ENCODE assay signal across 8 cellular contexts in genomic region chr2:201795608-201796477, GRCh38. TPM values are rescaled to one million over a fixed set of nuclear protein-coding genes. Genes with fewer than 3 reads are reported as not detected.
DNase-seq lines count a peak whose midpoint lies in the region; ATAC-seq, FAIRE-seq and TF ChIP-seq lines count a peak whose summit lies in the region.

No MANE protein-coding gene starts in this region.

- peak; percentile 86 for FAIRE-seq in K562 (lab: Jason Lieb, UNC)
- FAIRE-seq in keratinocyte (lab: Jason Lieb, UNC), result peak; percentile 83

- 20% methylated on average over 5 of the region's 5 CpGs for WGBS in K562 (ENCODE audit: insufficient coverage, low coverage, missing lambda C conversion rate)

- in situ Hi-C loops in K562 (cut with MboI), result no loop called here

- H3K4me2 ChIP-seq in K562 (ENCODE audit: insufficient read depth, low read length), result no peak overlapping the region
- no peak overlapping the region for H3K4me2 ChIP-seq in keratinocyte (ENCODE audit: control insufficient read depth, extremely low read depth, insufficient read depth, low read depth, low read length)

- CTCF ChIA-PET in K562 (lab: Yijun Ruan, JAX; ENCODE audit: low intra/inter-chr PET ratio), result interaction anchor here (1.3 kb wide), 1 partner anchor 383 kb away, joined by 4 read pairs; no protein-coding TSS in a partner anchor

- H3K4me1 ChIP-seq in K562 (replicated peaks in 1 of 2; ENCODE audit: control insufficient read depth in 2 of 2, insufficient read depth in 2 of 2, low read length in 2 of 2), result no peaks in the 10 kb centered on the region; a peak in 1 of 5 replicates
- H3K4me1 ChIP-seq in keratinocyte (ENCODE audit: control insufficient read depth, extremely low read depth, insufficient read depth, low read length), result peaks cover 21% of the 10 kb centered on the region

- TF ChIP-seq POLR2A in NB4 (IDR thresholded peaks at IDR 0.05; ENCODE audit: extremely low read depth, insufficient read length), result no peak
- TF ChIP-seq POLR2A in K562 (conservative IDR thresholded peaks at IDR 0.05), result no peak

- peak; percentile 76 for ATAC-seq in K562
- ATAC-seq in HG03439 (IDR thresholded peaks at IDR 0.05; ENCODE audit: unreplicated experiment), result no peak
- ATAC-seq in GM21515 (IDR thresholded peaks at IDR 0.05; ENCODE audit: unreplicated experiment), result no peak

- no peaks in the 10 kb centered on the region for H3K27me3 ChIP-seq in K562 (ENCODE audit: control insufficient read depth in 2 of 2, insufficient read depth in 2 of 2, low read length in 2 of 2)
- H3K27me3 ChIP-seq in keratinocyte (ENCODE audit: control insufficient read depth, extremely low read depth, insufficient read depth, low read length), result no peaks in the 10 kb centered on the region

- H3K9ac ChIP-seq in K562 (ENCODE audit: insufficient read depth in 1 of 2, low read depth in 2 of 2, low read length in 2 of 2), result no peak overlapping the region
- no peak overlapping the region for H3K9ac ChIP-seq in keratinocyte (ENCODE audit: control insufficient read depth, extremely low read depth, insufficient read depth, low read length)

- no peaks in the 10 kb centered on the region for H3K9me3 ChIP-seq in K562 (replicated peaks; ENCODE audit: control insufficient read depth, insufficient read depth, low read depth, low read length)
- no peaks in the 10 kb centered on the region for H3K9me3 ChIP-seq in keratinocyte (ENCODE audit: control insufficient read depth, low read depth, low read length)

- H3K27ac ChIP-seq in K562 (ENCODE audit: extremely low read depth, low read depth, low read length) (no peak overlapping the region), keratinocyte (ENCODE audit: control insufficient read depth, insufficient read depth, low read length) (no peak overlapping the region)

- intact Hi-C loops in K562 (cut with micrococcal nuclease), result loop anchor here (2.0 to 5.0 kb wide), 2 partner anchors 61 to 383 kb away; no protein-coding TSS in a partner anchor

- no peaks in the 10 kb centered on the region for H3K9me1 ChIP-seq in K562 (ENCODE audit: control insufficient read depth, insufficient read depth, low read length)
- H3K9me1 ChIP-seq in keratinocyte (ENCODE audit: control insufficient read depth, extremely low read depth, insufficient read depth, low read length), result no peaks in the 10 kb centered on the region

- H3K4me3 ChIP-seq in NB4 (ENCODE audit: low read depth, low read length), result no peak overlapping the region
- no peak overlapping the region for H3K4me3 ChIP-seq in K562
- H3K4me3 ChIP-seq in keratinocyte (ENCODE audit: control insufficient read depth in 2 of 3, extremely low read depth in 1 of 3, insufficient read depth in 2 of 3, low read depth in 1 of 3, low read length in 3 of 3), result no peak overlapping the region

- TF ChIP-seq RAD21 in K562 (CRISPR knock-in tag; conservative IDR thresholded peaks at IDR 0.05 in 1 of 2, IDR thresholded peaks at IDR 0.05 in 1 of 2), result peak; percentile 42 to 67

- H3K79me2 ChIP-seq in K562 (ENCODE audit: control insufficient read depth, insufficient read depth, low read length) (no peaks in the 10 kb centered on the region), keratinocyte (ENCODE audit: control insufficient read depth, insufficient read depth, low read length) (no peaks in the 10 kb centered on the region)

- no peak overlapping the region for H2AFZ ChIP-seq in K562 (ENCODE audit: low read depth, low read length)
- H2AFZ ChIP-seq in keratinocyte (ENCODE audit: control insufficient read depth, low read length), result no peak overlapping the region

- dilution Hi-C loops in keratinocyte (cut with MboI; ENCODE audit: extremely low pct_ligation_motif_present, low sequenced_read_pairs), result no loop called here

- POLR2A ChIA-PET in K562 (lab: Yijun Ruan, JAX), result no interaction called here

- H3K36me3 ChIP-seq in K562 (ENCODE audit: control insufficient read depth, insufficient read depth, low read length) (no peaks in the 10 kb centered on the region), keratinocyte (ENCODE audit: control insufficient read depth in 2 of 2, extremely low read depth in 1 of 2, insufficient read depth in 2 of 2, low read length in 2 of 2) (no peaks in the 10 kb centered on the region)

- DNase-seq in NCI-H2107 treated with DMSO at 0.1 percent for 48 hours (lab: John Stamatoyannopoulos, UW; ENCODE audit: unreplicated experiment) (peak; percentile 12), NCI-H2107 (lab: John Stamatoyannopoulos, UW) (no peak), NB4 (ENCODE audit: low read depth) (peak; percentile 62), K562 (ENCODE audit: extremely low read depth in 1 of 4, low spot score in 3 of 4) (peak; percentile 34 to 47 (median 44)), keratinocyte (ENCODE audit: low read depth, low spot score) (no peak)
- no peak for DNase-seq in activated CD4-positive, CD25-positive, alpha-beta regulatory T cell (lab: John Stamatoyannopoulos, UW)

- H4K20me1 ChIP-seq in K562 (replicated peaks; ENCODE audit: control insufficient read depth, insufficient read depth, low read length), result no peaks in the 10 kb centered on the region
- no peaks in the 10 kb centered on the region for H4K20me1 ChIP-seq in keratinocyte (ENCODE audit: control insufficient read depth, extremely low read depth, insufficient read depth, low read length)

- TF ChIP-seq EP300 in K562 (IDR thresholded peaks at IDR 0.05; ENCODE audit: low read length), result no peak

- peak; percentile 75 for TF ChIP-seq CTCF in NB4 (IDR thresholded peaks at IDR 0.05; ENCODE audit: low read depth, low read length)
- TF ChIP-seq CTCF in K562 (IDR thresholded peaks at IDR 0.05 in 2 of 3, conservative IDR thresholded peaks at IDR 0.05 in 1 of 3; ENCODE audit: insufficient read depth in 2 of 3, low read depth in 1 of 3, low read length in 3 of 3), result peak; percentile 59 to 65 (median 60)
- peak; percentile 81 to 85 (median 84) for TF ChIP-seq CTCF in keratinocyte (optimal IDR thresholded peaks at IDR 0.05 in 1 of 3, IDR thresholded peaks at IDR 0.05 in 1 of 3, conservative IDR thresholded peaks at IDR 0.05 in 1 of 3; ENCODE audit: extremely low read depth in 1 of 3, insufficient read depth in 2 of 3, low read length in 3 of 3)

- BruUV-seq in K562 (replicated peaks; lab: Mats Ljungman, UMichigan), result no TSS peak

TF ChIP-seq in K562, 482 proteins besides CTCF, POLR2A, EP300 and RAD21 (continues in another document):
- no peak for TF ChIP-seq HMG20A (CRISPR knock-in tag; conservative IDR thresholded peaks at IDR 0.05)

RNA-seq across cellular contexts. Expression of gene CDK15, which starts 10.5 kb away (rescaled TPM):
- not detected in 2 replicates for total RNA-seq in K562 (2011; cell fraction: chromatin; rRNA removed; ENCODE audit: low replicate concordance)
- not detected in 2 replicates for total RNA-seq in K562 (2011; cell fraction: nucleolus; rRNA removed)
- total RNA-seq in K562 (2011; cell fraction: nucleoplasm; rRNA removed), result not detected in 2 replicates
- total RNA-seq in K562 (2014; rRNA removed) (not detected in 2 replicates), K562 (2014; rRNA removed; fragmentation: Illumina TruSeq; extraction: Trizol) (not detected in 2 replicates), K562 (2015; rRNA removed; fragmentation: Illumina TruSeq; extraction: Trizol) (0.19 TPM in 1 of 2 replicates, not detected in the other), K562 (2021) (not detected in 2 replicates)
- polyA plus RNA-seq in K562 (2011; rRNA removed) (not detected in 2 replicates), K562 (2014; fragmentation: Illumina TruSeq; extraction: Trizol) (not detected in 2 replicates), K562 (2014; fragmentation: Nextera tagmentation; extraction: Ambion mirVana) (not detected), K562 (2014; rRNA removed) (not detected in 2 replicates), keratinocyte (0.35 to 1.4 TPM (median 0.96 TPM) in 3 replicates)
- not detected in 2 replicates for polyA plus RNA-seq in K562 (2011; cell fraction: cytosol; rRNA removed)
- not detected in 2 replicates for polyA plus RNA-seq in K562 (2011; cell fraction: nucleus; rRNA removed)
- polyA plus RNA-seq in K562 (2012), result 0.13 and 0.18 TPM in 2 replicates
- polyA minus RNA-seq in K562 (2011; rRNA and poly(A)+ RNA removed), result not detected in 2 replicates
- polyA minus RNA-seq in K562 (2011; cell fraction: cytosol; rRNA and poly(A)+ RNA removed), result not detected in 2 replicates
- polyA minus RNA-seq in K562 (2011; cell fraction: nucleus; rRNA and poly(A)+ RNA removed), result not detected in 2 replicates
- polyA plus RNA-seq in keratinocyte (2011; ENCODE audit: low read depth), result not detected
- 0.53 and 1.6 TPM in 2 replicates for polyA plus RNA-seq in keratinocyte (2011; cell fraction: cytosol; rRNA removed)
- polyA plus RNA-seq in keratinocyte (2011; cell fraction: nucleus; rRNA removed), result 1.2 and 1.4 TPM in 2 replicates
- 0.49 TPM in 1 of 2 replicates, not detected in the other for polyA plus RNA-seq in keratinocyte (2012; ENCODE audit: low replicate concordance)
- polyA minus RNA-seq in keratinocyte, result 0.48 to 0.86 TPM in 2 of 3 replicates, not detected in the other
- not detected for polyA minus RNA-seq in keratinocyte (2011; cell fraction: cytosol; rRNA and poly(A)+ RNA removed)
- polyA minus RNA-seq in keratinocyte (2011; cell fraction: nucleus; rRNA and poly(A)+ RNA removed), result 0.84 and 1.8 TPM in 2 replicates

RNA-seq across cellular contexts. Expression of gene ALS2, which starts 15.1 kb away (rescaled TPM):
- 26.1 and 44.1 TPM in 2 replicates for total RNA-seq in K562 (2011; cell fraction: chromatin; rRNA removed; ENCODE audit: low replicate concordance)
- total RNA-seq in K562 (2011; cell fraction: nucleolus; rRNA removed), result 10.0 and 11.4 TPM in 2 replicates
- 17.3 and 26.9 TPM in 2 replicates for total RNA-seq in K562 (2011; cell fraction: nucleoplasm; rRNA removed)
- total RNA-seq in K562 (2014; rRNA removed) (8.4 and 11.5 TPM in 2 replicates), K562 (2014; rRNA removed; fragmentation: Illumina TruSeq; extraction: Trizol) (11.6 and 15.9 TPM in 2 replicates), K562 (2015; rRNA removed; fragmentation: Illumina TruSeq; extraction: Trizol) (17.4 and 17.7 TPM in 2 replicates), K562 (2021) (13.1 and 14.2 TPM in 2 replicates)
- polyA plus RNA-seq in K562 (2011; rRNA removed) (11.8 and 14.0 TPM in 2 replicates), K562 (2014; fragmentation: Illumina TruSeq; extraction: Trizol) (12.7 and 13.9 TPM in 2 replicates), K562 (2014; fragmentation: Nextera tagmentation; extraction: Ambion mirVana) (1 to 10 TPM; 5.2 to 8.1 TPM), K562 (2014; rRNA removed) (11.4 and 17.3 TPM in 2 replicates), keratinocyte (21.3 to 25.8 TPM (median 23.4 TPM) in 3 replicates)
- 6.4 and 8.6 TPM in 2 replicates for polyA plus RNA-seq in K562 (2011; cell fraction: cytosol; rRNA removed)
- polyA plus RNA-seq in K562 (2011; cell fraction: nucleus; rRNA removed), result 13.5 and 17.5 TPM in 2 replicates
- 12.1 TPM in 2 replicates for polyA plus RNA-seq in K562 (2012)
- polyA minus RNA-seq in K562 (2011; rRNA and poly(A)+ RNA removed), result 22.2 and 23.7 TPM in 2 replicates
- polyA minus RNA-seq in K562 (2011; cell fraction: cytosol; rRNA and poly(A)+ RNA removed), result 5.0 and 8.1 TPM in 2 replicates
- polyA minus RNA-seq in K562 (2011; cell fraction: nucleus; rRNA and poly(A)+ RNA removed), result 13.6 and 22.4 TPM in 2 replicates
- polyA plus RNA-seq in keratinocyte (2011; ENCODE audit: low read depth), result 13.1 TPM
- polyA plus RNA-seq in keratinocyte (2011; cell fraction: cytosol; rRNA removed), result 13.3 and 20.6 TPM in 2 replicates
- polyA plus RNA-seq in keratinocyte (2011; cell fraction: nucleus; rRNA removed), result 39.2 and 42.3 TPM in 2 replicates
- polyA plus RNA-seq in keratinocyte (2012; ENCODE audit: low replicate concordance), result 7.5 and 19.9 TPM in 2 replicates
- polyA minus RNA-seq in keratinocyte, result 20.3 to 44.0 TPM (median 39.9 TPM) in 3 replicates
- 16.1 TPM for polyA minus RNA-seq in keratinocyte (2011; cell fraction: cytosol; rRNA and poly(A)+ RNA removed)
- polyA minus RNA-seq in keratinocyte (2011; cell fraction: nucleus; rRNA and poly(A)+ RNA removed), result 34.5 and 72.0 TPM in 2 replicates

Comparison
In these comparisons a context has a peak if more than half of its experiments do, and no peak if none do; other contexts are left out.
1. DNase-seq: peak in NCI-H2107 treated with DMSO at 0.1 percent for 48 hours (single experiment), NB4 (single experiment) and K562 (4 of 4); none in NCI-H2107 (single experiment), keratinocyte (single experiment) and activated CD4-positive, CD25-positive, alpha-beta regulatory T cell (0 of 4).
2. Peak in every context shown above with its lines, with median percentiles within 50 percentile points of each other: CTCF ChIP-seq.